In the genomic region with DNA sequence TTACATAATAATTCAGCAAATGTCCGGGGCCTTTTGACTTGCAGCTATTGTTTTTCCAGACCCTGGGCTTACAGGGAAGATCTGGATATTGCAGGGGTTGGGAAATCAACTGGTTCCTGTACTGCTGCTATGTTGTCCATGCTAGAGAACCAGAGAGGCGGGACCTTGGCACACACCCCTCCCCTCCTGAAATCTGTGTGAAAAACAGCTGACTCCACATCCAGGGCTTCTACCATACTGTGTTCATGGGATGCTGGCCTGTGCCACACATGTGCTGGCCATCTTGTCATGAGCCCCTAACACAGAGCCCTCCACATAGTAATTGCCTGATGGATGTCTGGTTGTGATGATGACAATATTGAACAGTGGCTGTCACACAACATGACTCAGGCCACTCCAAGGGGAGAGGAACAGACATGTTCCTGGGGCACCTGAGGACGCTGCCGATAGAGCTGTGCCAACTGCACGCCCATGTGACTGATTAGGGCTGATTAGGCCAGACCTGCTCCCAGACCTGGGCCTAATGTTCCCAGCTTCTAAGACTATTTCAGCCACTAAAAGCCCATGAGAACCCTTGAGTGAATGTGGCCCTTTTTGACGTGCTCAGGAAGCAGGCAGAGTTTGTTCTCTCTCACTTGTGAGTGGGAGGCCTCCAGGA, we compare ENCODE assay signal across 1 cellular context.
TF ChIP-seq lines count a peak whose summit lies in the region.

No MANE protein-coding gene starts in this region.

TF ChIP-seq in HepG2, 621 proteins besides CTCF, POLR2A, EP300 and RAD21:
- TF ChIP-seq ZNF317 (CRISPR knock-in tag; IDR thresholded peaks at IDR 0.05) (peak; percentile 68; the same call in 1 of the 2 replicates), TCF7 (IDR thresholded peaks at IDR 0.05; ENCODE audit: low read depth) (no peak), KMT2A (CRISPR knock-in tag; IDR thresholded peaks at IDR 0.05) (no peak), DPF2 (CRISPR knock-in tag; IDR thresholded peaks at IDR 0.05; ENCODE audit: borderline replicate concordance, low read depth) (no peak)
